Comparison of ENCODE assay signal across 8 cellular contexts in the genomic region with DNA sequence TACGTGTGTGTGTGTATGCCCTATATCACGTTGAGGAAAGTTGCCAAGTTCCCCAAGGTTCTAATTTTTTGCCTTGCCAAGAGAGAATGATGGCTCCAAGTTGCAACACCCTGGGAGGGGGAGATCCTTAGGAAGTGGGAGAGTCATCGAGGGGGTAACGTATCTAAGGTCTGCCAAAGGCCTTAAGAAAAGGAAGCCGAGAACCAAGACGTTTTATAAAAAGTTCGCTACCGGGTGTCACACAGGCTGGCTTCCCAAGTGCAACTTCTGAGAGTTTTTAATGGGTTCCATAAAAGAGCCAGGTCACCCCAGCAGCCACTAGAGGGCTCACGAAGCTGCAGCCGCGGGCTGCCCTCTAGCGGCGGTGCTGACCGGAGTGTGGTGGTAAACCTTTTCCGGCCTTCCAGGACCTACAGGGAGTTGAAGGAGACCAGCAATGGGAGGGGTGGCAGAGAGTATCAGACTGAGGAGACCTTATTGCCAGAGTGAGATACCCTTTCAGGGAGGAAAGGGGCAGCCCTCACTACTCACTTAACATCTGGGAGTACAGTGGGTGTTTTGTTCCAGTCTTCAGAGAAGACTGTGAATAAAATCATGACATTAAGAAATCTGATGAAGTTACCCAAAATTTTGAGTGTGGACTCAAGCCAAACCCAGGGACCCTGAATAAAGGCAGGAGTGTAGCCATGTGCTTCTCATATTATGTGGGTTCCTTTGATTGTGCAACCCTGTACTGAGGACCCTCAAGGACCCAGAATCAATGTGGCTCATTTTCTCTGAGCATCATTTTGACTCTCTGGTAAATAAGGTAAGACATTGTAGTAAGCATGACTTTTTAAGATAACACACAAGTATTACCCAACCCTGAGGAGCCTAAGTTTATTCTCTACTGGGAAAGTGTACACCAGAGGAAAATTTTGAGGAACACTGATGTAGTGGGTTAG. TPM values are rescaled to one million over a fixed set of nuclear protein-coding genes. Genes with fewer than 3 reads are reported as not detected.
DNase-seq lines count a peak whose midpoint lies in the region; ATAC-seq, FAIRE-seq and TF ChIP-seq lines count a peak whose summit lies in the region.

No MANE protein-coding gene starts in this region.

- H3K36me3 ChIP-seq in iPS-15b (ENCODE audit: control insufficient read depth, insufficient read depth, low read length) (no peaks in the 10 kb centered on the region), skeletal muscle satellite cell (ENCODE audit: insufficient read depth, low read length) (no peaks in the 10 kb centered on the region)

- CTCF ChIA-PET in A549 (lab: Yijun Ruan, JAX): interaction anchor here (0.6 to 2.5 kb wide), 40 partner anchors 9 to 350 kb away, joined by 3 to 45 read pairs (median 4); a partner anchor contains a TSS

- TF ChIP-seq EP300 in A549 (IDR thresholded peaks at IDR 0.05): no peak

- WGBS in A549 (ENCODE audit: missing lambda C conversion rate): 1% methylated on average over 15 of the region's 15 CpGs

- peak overlapping the region; percentile 98 to 99 for H3K27ac ChIP-seq in A549

- H3K4me1 ChIP-seq in A549 (peaks cover 19% of the 10 kb centered on the region), iPS-15b (ENCODE audit: control insufficient read depth, insufficient read depth, low read length) (peaks cover 9% of the 10 kb centered on the region), skeletal muscle satellite cell (ENCODE audit: control insufficient read depth, insufficient read depth, low read length) (peaks cover 14% of the 10 kb centered on the region)

- no peaks in the 10 kb centered on the region for H3K27me3 ChIP-seq in iPS-15b (ENCODE audit: control insufficient read depth, insufficient read depth, low read length)
- H3K27me3 ChIP-seq in skeletal muscle satellite cell (ENCODE audit: control insufficient read depth, insufficient read depth, low read length): no peaks in the 10 kb centered on the region

- no peaks in the 10 kb centered on the region for H3K9me3 ChIP-seq in A549
- H3K9me3 ChIP-seq in iPS-15b (ENCODE audit: control insufficient read depth, insufficient read depth, low read length): no peaks in the 10 kb centered on the region
- no peaks in the 10 kb centered on the region for H3K9me3 ChIP-seq in skeletal muscle satellite cell (replicated peaks; ENCODE audit: low read length)

- POLR2A ChIA-PET in A549 (lab: Yijun Ruan, JAX): interaction anchor here (0.6 to 1.1 kb wide), 3 partner anchors 219 to 595 kb away, joined by 3 to 4 read pairs (median 3); a partner anchor contains a TSS

- FAIRE-seq in A549 (lab: Jason Lieb, UNC): peak; percentile 46

- TF ChIP-seq CTCF in A549 (IDR thresholded peaks at IDR 0.05) (peak; percentile 100), astrocyte of the spinal cord (IDR thresholded peaks at IDR 0.05; ENCODE audit: low read depth, low read length) (peak; percentile 100)

- ATAC-seq in A549 (peak; percentile 59 to 85), GM18519 (IDR thresholded peaks at IDR 0.05; ENCODE audit: low FRiP score, unreplicated experiment) (peak; percentile 66), HG03039 (IDR thresholded peaks at IDR 0.05; ENCODE audit: unreplicated experiment) (peak; percentile 50)

- TF ChIP-seq POLR2A in A549 (IDR thresholded peaks at IDR 0.05; ENCODE audit: low read length): no peak

- peak overlapping the region; percentile 78 for H3K4me2 ChIP-seq in A549
- H3K4me2 ChIP-seq in skeletal muscle satellite cell (ENCODE audit: low read length): peak overlapping the region; percentile 73

- TF ChIP-seq RAD21 in A549 (conservative IDR thresholded peaks at IDR 0.05 in 1 of 2, IDR thresholded peaks at IDR 0.05 in 1 of 2): peak; percentile 92 to 94

- peak; percentile 90 to 95 for DNase-seq in A549 (ENCODE audit: low read depth in 1 of 2, low spot score in 1 of 2)
- DNase-seq in NCI-H2081 (lab: John Stamatoyannopoulos, UW): peak; percentile 88 to 93
- peak; percentile 83 for DNase-seq in T1000 (lab: John Stamatoyannopoulos, UW)
- DNase-seq in astrocyte of the spinal cord (ENCODE audit: low read depth, low spot score): peak; percentile 91

- H3K4me3 ChIP-seq in A549 (peak overlapping the region; percentile 41), astrocyte of the spinal cord (ENCODE audit: low read depth, low read length) (no peak overlapping the region), iPS-15b (ENCODE audit: low read depth, low read length) (peak overlapping the region; percentile 74), skeletal muscle satellite cell (ENCODE audit: low read length) (peak overlapping the region; percentile 57)

- H3K9ac ChIP-seq in iPS-15b (ENCODE audit: low read depth, low read length): peak overlapping the region; percentile 82
- peak overlapping the region; percentile 23 for H3K9ac ChIP-seq in skeletal muscle satellite cell (ENCODE audit: low read depth, low read length)

- in situ Hi-C loops in astrocyte of the spinal cord (cut with HindIII; ENCODE audit: low sequenced_read_pairs): no loop called here

TF ChIP-seq in A549, 52 proteins besides CTCF, POLR2A, EP300 and RAD21 (continues in another document):
- TF ChIP-seq FOSL2 (IDR thresholded peaks at IDR 0.05) (no peak), FOSL2 (CRISPR knock-in tag; IDR thresholded peaks at IDR 0.05) (peak; percentile 38), CEBPB (IDR thresholded peaks at IDR 0.05) (peak; percentile 4 to 66; a peak in 2 of 4 replicates), ZNF302 (CRISPR knock-in tag; IDR thresholded peaks at IDR 0.05) (no peak), SMC3 (IDR thresholded peaks at IDR 0.05) (peak; percentile 99), ZFP36 (IDR thresholded peaks at IDR 0.05; ENCODE audit: borderline replicate concordance, partially characterized antibody) (no peak)
- TF ChIP-seq, protein P1, sequence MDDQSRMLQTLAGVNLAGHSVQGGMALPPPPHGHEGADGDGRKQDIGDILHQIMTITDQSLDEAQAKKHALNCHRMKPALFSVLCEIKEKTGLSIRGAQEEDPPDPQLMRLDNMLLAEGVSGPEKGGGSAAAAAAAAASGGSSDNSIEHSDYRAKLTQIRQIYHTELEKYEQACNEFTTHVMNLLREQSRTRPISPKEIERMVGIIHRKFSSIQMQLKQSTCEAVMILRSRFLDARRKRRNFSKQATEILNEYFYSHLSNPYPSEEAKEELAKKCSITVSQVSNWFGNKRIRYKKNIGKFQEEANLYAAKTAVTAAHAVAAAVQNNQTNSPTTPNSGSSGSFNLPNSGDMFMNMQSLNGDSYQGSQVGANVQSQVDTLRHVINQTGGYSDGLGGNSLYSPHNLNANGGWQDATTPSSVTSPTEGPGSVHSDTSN (IDR thresholded peaks at IDR 0.05): peak; percentile 63; the same call in 1 of the 2 replicates
- TF ChIP-seq, protein P2, sequence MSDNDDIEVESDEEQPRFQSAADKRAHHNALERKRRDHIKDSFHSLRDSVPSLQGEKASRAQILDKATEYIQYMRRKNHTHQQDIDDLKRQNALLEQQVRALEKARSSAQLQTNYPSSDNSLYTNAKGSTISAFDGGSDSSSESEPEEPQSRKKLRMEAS (IDR thresholded peaks at IDR 0.05): peak; percentile 89
- TF ChIP-seq, protein P3, sequence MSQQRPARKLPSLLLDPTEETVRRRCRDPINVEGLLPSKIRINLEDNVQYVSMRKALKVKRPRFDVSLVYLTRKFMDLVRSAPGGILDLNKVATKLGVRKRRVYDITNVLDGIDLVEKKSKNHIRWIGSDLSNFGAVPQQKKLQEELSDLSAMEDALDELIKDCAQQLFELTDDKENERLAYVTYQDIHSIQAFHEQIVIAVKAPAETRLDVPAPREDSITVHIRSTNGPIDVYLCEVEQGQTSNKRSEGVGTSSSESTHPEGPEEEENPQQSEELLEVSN (IDR thresholded peaks at IDR 0.05; ENCODE audit: borderline replicate concordance, low read depth): peak; percentile 62; the same call in 1 of the 2 replicates
- TF ChIP-seq, protein P4, sequence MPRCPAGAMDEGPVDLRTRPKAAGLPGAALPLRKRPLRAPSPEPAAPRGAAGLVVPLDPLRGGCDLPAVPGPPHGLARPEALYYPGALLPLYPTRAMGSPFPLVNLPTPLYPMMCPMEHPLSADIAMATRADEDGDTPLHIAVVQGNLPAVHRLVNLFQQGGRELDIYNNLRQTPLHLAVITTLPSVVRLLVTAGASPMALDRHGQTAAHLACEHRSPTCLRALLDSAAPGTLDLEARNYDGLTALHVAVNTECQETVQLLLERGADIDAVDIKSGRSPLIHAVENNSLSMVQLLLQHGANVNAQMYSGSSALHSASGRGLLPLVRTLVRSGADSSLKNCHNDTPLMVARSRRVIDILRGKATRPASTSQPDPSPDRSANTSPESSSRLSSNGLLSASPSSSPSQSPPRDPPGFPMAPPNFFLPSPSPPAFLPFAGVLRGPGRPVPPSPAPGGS (IDR thresholded peaks at IDR 0.05): peak; percentile 39; the same call in 1 of the 3 replicates
- TF ChIP-seq, protein P5, sequence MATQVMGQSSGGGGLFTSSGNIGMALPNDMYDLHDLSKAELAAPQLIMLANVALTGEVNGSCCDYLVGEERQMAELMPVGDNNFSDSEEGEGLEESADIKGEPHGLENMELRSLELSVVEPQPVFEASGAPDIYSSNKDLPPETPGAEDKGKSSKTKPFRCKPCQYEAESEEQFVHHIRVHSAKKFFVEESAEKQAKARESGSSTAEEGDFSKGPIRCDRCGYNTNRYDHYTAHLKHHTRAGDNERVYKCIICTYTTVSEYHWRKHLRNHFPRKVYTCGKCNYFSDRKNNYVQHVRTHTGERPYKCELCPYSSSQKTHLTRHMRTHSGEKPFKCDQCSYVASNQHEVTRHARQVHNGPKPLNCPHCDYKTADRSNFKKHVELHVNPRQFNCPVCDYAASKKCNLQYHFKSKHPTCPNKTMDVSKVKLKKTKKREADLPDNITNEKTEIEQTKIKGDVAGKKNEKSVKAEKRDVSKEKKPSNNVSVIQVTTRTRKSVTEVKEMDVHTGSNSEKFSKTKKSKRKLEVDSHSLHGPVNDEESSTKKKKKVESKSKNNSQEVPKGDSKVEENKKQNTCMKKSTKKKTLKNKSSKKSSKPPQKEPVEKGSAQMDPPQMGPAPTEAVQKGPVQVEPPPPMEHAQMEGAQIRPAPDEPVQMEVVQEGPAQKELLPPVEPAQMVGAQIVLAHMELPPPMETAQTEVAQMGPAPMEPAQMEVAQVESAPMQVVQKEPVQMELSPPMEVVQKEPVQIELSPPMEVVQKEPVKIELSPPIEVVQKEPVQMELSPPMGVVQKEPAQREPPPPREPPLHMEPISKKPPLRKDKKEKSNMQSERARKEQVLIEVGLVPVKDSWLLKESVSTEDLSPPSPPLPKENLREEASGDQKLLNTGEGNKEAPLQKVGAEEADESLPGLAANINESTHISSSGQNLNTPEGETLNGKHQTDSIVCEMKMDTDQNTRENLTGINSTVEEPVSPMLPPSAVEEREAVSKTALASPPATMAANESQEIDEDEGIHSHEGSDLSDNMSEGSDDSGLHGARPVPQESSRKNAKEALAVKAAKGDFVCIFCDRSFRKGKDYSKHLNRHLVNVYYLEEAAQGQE (IDR thresholded peaks at IDR 0.05): no peak

RNA-seq across cellular contexts. Expression of a gene that starts 2.5 kb away (rescaled TPM):
- polyA plus RNA-seq in A549 (2011; rRNA removed): 14.9 and 26.3 TPM in 2 replicates
- polyA plus RNA-seq in A549 (2012; cell fraction: cytosol; rRNA removed): 3.2 and 4.4 TPM in 2 replicates
- polyA plus RNA-seq in A549 (2012; cell fraction: nucleus; rRNA removed): 4.6 and 6.7 TPM in 2 replicates
- 10.8 to 11.7 TPM (median 11.7 TPM) in 3 replicates for polyA plus RNA-seq in A549 (2017; fragmentation: RNase III; extraction: RNeasy Plus Mini Kit Qiagen cat#74134 plus additional on column Dnase treatment)
- polyA minus RNA-seq in A549 (2011; rRNA and poly(A)+ RNA removed): 49.5 and 52.4 TPM in 2 replicates
- total RNA-seq in skeletal muscle satellite cell (2012; rRNA removed): 4.6 and 5.3 TPM in 2 replicates
